7 cellular contexts compared by ENCODE assay signal in genomic region chr5:141641634-141642278, GRCh38. TPM values are rescaled to one million over a fixed set of nuclear protein-coding genes. Genes with fewer than 3 reads are reported as not detected.
A peak's percentile ranks its signal among the peaks of the same experiment; 100 is the strongest.
DNase-seq lines count a peak whose midpoint lies in the region; ATAC-seq, FAIRE-seq and TF ChIP-seq lines count a peak whose summit lies in the region.

No MANE protein-coding gene starts in this region.

- FAIRE-seq in kidney (lab: Jason Lieb, UNC), result no peak

- no peak overlapping the region for H3K9ac ChIP-seq in kidney (ENCODE audit: low read length in 2 of 2)

- H3K4me3 ChIP-seq in kidney (ENCODE audit: low read length in 2 of 2), result no peak overlapping the region

- H3K4me1 ChIP-seq in kidney (ENCODE audit: control insufficient read depth in 1 of 2, insufficient read depth in 1 of 2, low read depth in 1 of 2, low read length in 2 of 2), result peaks cover 0 to 2% of the 10 kb centered on the region in 2 donors

- ATAC-seq in GM18498 (IDR thresholded peaks at IDR 0.05; ENCODE audit: unreplicated experiment), result peak; percentile 50

- TF ChIP-seq POLR2A in erythroblast (IDR thresholded peaks at IDR 0.05; ENCODE audit: low read length), result no peak

- intact Hi-C loops in kidney (cut with DNase I), result no loop called here

- H3K27ac ChIP-seq in kidney (ENCODE audit: low read depth in 2 of 2, low read length in 2 of 2), result no peak overlapping the region

- H3K36me3 ChIP-seq in kidney (ENCODE audit: control insufficient read depth in 1 of 2, insufficient read depth in 2 of 2, low read length in 2 of 2), result no peaks in the 10 kb centered on the region

- H3K9me3 ChIP-seq in kidney (ENCODE audit: control insufficient read depth in 1 of 2, low read length in 2 of 2), result no peaks in the 10 kb centered on the region

- no peak for TF ChIP-seq CTCF in kidney (IDR thresholded peaks at IDR 0.05; ENCODE audit: borderline replicate concordance, extremely low read depth, insufficient read depth)

- peak; percentile 71 for DNase-seq in H4 (ENCODE audit: low spot score)
- peak; percentile 55 for DNase-seq in MV-4-11 (lab: John Stamatoyannopoulos, UW)
- peak; percentile 48 to 60 for DNase-seq in erythroblast (lab: John Stamatoyannopoulos, UW)
- no peak for DNase-seq in occipital lobe (lab: John Stamatoyannopoulos, UW)
- no peak for DNase-seq in kidney
- no peak for DNase-seq in NCI-H146 treated with DMSO at 0.1 percent for 48 hours (lab: John Stamatoyannopoulos, UW; ENCODE audit: unreplicated experiment)

RNA-seq across cellular contexts. Expression of gene RELL2, which starts 5.0 kb away (rescaled TPM):
- 4.5 and 8.4 TPM in 2 replicates for total RNA-seq in H4 (2014; rRNA removed; shearing (Covaris generic))
- 8.4 TPM for total RNA-seq in occipital lobe
- 3.0 TPM for total RNA-seq in kidney
- 8.2 TPM for polyA plus RNA-seq in kidney (ENCODE audit: insufficient read depth, low read depth, low replicate concordance)

RNA-seq across cellular contexts. Expression of gene HDAC3, which starts 5.1 kb away (rescaled TPM):
- 76.5 and 82.1 TPM in 2 replicates for total RNA-seq in H4 (2014; rRNA removed; shearing (Covaris generic))
- 46.5 TPM for total RNA-seq in occipital lobe
- total RNA-seq in kidney, result 44.7 TPM
- 47.5 TPM for polyA plus RNA-seq in kidney (ENCODE audit: insufficient read depth, low read depth, low replicate concordance)

RNA-seq across cellular contexts. Expression of gene FCHSD1, which starts 9.5 kb away (rescaled TPM):
- total RNA-seq in H4 (2014; rRNA removed; shearing (Covaris generic)), result 5.9 and 11.0 TPM in 2 replicates
- 3.0 TPM for total RNA-seq in occipital lobe
- 20.3 TPM for total RNA-seq in kidney
- 6.4 TPM for polyA plus RNA-seq in kidney (ENCODE audit: insufficient read depth, low read depth, low replicate concordance)

RNA-seq across cellular contexts. Expression of gene DIAPH1, which starts 23.0 kb away (rescaled TPM):
- 24.3 and 40.7 TPM in 2 replicates for total RNA-seq in H4 (2014; rRNA removed; shearing (Covaris generic))
- total RNA-seq in occipital lobe, result 18.4 TPM
- 156 TPM for total RNA-seq in kidney
- 60.6 TPM for polyA plus RNA-seq in kidney (ENCODE audit: insufficient read depth, low read depth, low replicate concordance)

RNA-seq across cellular contexts. Expression of gene ARAP3, which starts 40.3 kb away (rescaled TPM):
- 4.4 and 4.8 TPM in 2 replicates for total RNA-seq in H4 (2014; rRNA removed; shearing (Covaris generic))
- total RNA-seq in occipital lobe (3.3 TPM), kidney (19.8 TPM)
- 7.2 TPM for polyA plus RNA-seq in kidney (ENCODE audit: insufficient read depth, low read depth, low replicate concordance)

Comparison
In these comparisons a context has a peak if more than half of its experiments do, and no peak if none do; other contexts are left out.
1. DNase-seq: peak in H4 (single experiment), MV-4-11 (single experiment) and erythroblast (2 of 2); none in occipital lobe (single experiment), kidney (single experiment) and NCI-H146 treated with DMSO at 0.1 percent for 48 hours (single experiment).